8 cellular contexts compared by ENCODE assay signal in the genomic region with DNA sequence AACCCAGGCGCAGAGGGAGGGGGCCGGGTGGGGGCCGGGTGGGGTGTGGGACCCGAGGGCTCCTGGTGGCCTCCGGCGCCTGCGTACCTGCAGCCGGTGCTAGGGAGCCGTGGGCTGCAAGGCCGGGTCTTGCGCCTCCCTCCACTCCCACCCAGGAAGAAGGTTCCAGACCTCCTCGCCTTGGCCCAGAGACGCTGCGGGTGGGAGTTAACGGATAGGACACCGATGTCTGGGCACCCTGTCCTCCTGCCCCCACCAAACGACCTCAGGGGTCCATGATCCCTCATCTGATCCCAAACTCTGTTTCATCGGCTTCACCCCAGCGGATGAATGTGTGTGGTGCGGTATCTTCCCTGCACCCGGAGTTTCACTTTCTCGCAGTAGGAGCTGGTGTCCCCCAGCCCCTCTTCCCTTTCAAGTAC. TPM values are rescaled to one million over a fixed set of nuclear protein-coding genes. Genes with fewer than 3 reads are reported as not detected.
DNase-seq lines count a peak whose midpoint lies in the region; ATAC-seq and TF ChIP-seq lines count a peak whose summit lies in the region.

No MANE protein-coding gene starts in this region.

- TF ChIP-seq CTCF in glutamatergic neuron (IDR thresholded peaks at IDR 0.05; ENCODE audit: partially characterized antibody, unreplicated experiment): no peak

- peaks cover 14% of the 10 kb centered on the region for H3K9me3 Mint-ChIP-seq in glutamatergic neuron (ENCODE audit: unreplicated experiment)

- ATAC-seq in T-helper 17 cell (no peak), HG03280 (IDR thresholded peaks at IDR 0.05; ENCODE audit: unreplicated experiment) (no peak)

- H3K4me1 Mint-ChIP-seq in T-helper 17 cell: peaks cover 22% of the 10 kb centered on the region
- H3K4me1 Mint-ChIP-seq in glutamatergic neuron (ENCODE audit: low read depth, unreplicated experiment): peaks cover 24% of the 10 kb centered on the region

- DNase-seq in DMS53 (lab: John Stamatoyannopoulos, UW) (peak; percentile 65), DMS53 treated with DMSO at 0.1 percent for 48 hours (lab: John Stamatoyannopoulos, UW; ENCODE audit: unreplicated experiment) (no peak), T-helper 17 cell (no peak), glutamatergic neuron (peak; percentile 18), retina (peak; percentile 69), SIG-M5 treated with dmso at 0.1 percent for 504 hours (lab: John Stamatoyannopoulos, UW; ENCODE audit: unreplicated experiment) (no peak), NCI-H226 (no peak)

- peak overlapping the region; percentile 85 for H3K4me3 Mint-ChIP-seq in T-helper 17 cell
- peak overlapping the region; percentile 89 for H3K4me3 Mint-ChIP-seq in glutamatergic neuron (ENCODE audit: unreplicated experiment)

- H3K36me3 Mint-ChIP-seq in T-helper 17 cell (ENCODE audit: low read depth) (peaks cover 10% of the 10 kb centered on the region), glutamatergic neuron (ENCODE audit: unreplicated experiment) (no peaks in the 10 kb centered on the region)

- H3K27me3 Mint-ChIP-seq in T-helper 17 cell (peaks cover 80% of the 10 kb centered on the region), glutamatergic neuron (ENCODE audit: unreplicated experiment) (peaks cover 52% of the 10 kb centered on the region)

- H3K27ac Mint-ChIP-seq in T-helper 17 cell (peak overlapping the region; percentile 37), glutamatergic neuron (ENCODE audit: unreplicated experiment) (no peak overlapping the region)

- no peaks in the 10 kb centered on the region for H3K9me3 ChIP-seq in T-helper 17 cell (ENCODE audit: control insufficient read depth, low read length, poor library complexity, severe bottlenecking)

RNA-seq across cellular contexts. Expression of a gene that starts 0.9 kb away (rescaled TPM):
- total RNA-seq in T-helper 17 cell (not detected), glutamatergic neuron (ENCODE audit: unreplicated experiment) (0.22 TPM)

Comparison
In these comparisons a context has a peak if more than half of its experiments do, and no peak if none do; other contexts are left out.
1. DNase-seq: peak in DMS53 (single experiment), glutamatergic neuron (single experiment) and retina (single experiment); none in DMS53 treated with DMSO at 0.1 percent for 48 hours (single experiment), T-helper 17 cell (0 of 3), SIG-M5 treated with dmso at 0.1 percent for 504 hours (single experiment) and NCI-H226 (single experiment).